Comparison of ENCODE assay signal across 22 cellular contexts in the genomic region with DNA sequence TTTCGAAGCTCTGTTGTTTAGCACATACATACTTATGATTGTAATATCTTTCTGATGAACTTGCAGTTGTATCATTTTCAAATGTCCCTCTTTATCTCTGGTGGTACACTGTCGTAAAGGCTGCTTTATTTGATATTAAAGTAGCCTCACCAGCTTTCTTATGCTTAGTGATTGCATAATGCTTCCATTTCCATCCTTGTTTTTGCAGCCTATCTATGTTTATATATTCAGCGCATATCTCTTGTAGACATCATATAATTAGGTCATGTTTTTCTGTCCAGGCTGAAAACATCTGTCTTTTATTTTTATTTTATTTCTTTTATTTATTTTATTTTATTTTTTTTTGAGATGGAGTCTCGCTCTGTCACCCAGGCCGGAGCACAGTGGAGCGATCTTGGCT. TPM values are rescaled to one million over a fixed set of nuclear protein-coding genes. Genes with fewer than 3 reads are reported as not detected.
DNase-seq lines count a peak whose midpoint lies in the region; ATAC-seq, FAIRE-seq and TF ChIP-seq lines count a peak whose summit lies in the region.
"Had no signal": no experiment of that assay in that cellular context is flagged by ENCODE, and none has a peak within 500 bp of the region (broad histone marks: within the 10 kb centered on the region; RNA-seq: fewer than 3 reads in every experiment).

No MANE protein-coding gene starts in this region.

- TF ChIP-seq RAD21 in SK-N-SH (IDR thresholded peaks at IDR 0.05; ENCODE audit: low read length), result no peak

- CTCF ChIA-PET in SK-N-SH (lab: Yijun Ruan, JAX), result no interaction called here

- H3K9ac ChIP-seq in SK-N-SH (no peak overlapping the region), smooth muscle cell (ENCODE audit: low read depth) (no peak overlapping the region)
- H3K9ac ChIP-seq: BLaER1, GM23248 had no signal

- peak overlapping the region in 1 of 2 experiments; percentile 45; a peak in 1 of 4 replicates for H3K27ac ChIP-seq in SK-N-SH (ENCODE audit: low read depth in 2 of 2, low read length in 1 of 2)
- no peak overlapping the region for H3K27ac ChIP-seq in smooth muscle cell (ENCODE audit: low read depth)
- no peak overlapping the region for H3K27ac ChIP-seq in pancreas
- H3K27ac ChIP-seq: 22Rv1, BLaER1, C4-2B, GM23248 had no signal

- DNase-seq in SK-N-SH (no peak), amniotic epithelial cell (ENCODE audit: low read depth) (peak; percentile 26), hepatic stellate cell (ENCODE audit: low spot score) (peak; percentile 35), smooth muscle cell (lab: John Stamatoyannopoulos, UW; ENCODE audit: unreplicated experiment) (no peak), pancreas (no peak)
- DNase-seq: Caco-2; CD4-positive, CD25-positive, alpha-beta regulatory T cell; CD8-positive, alpha-beta T cell; DMS153; DND-41; GM23248; H7; HCEC 1CT had no signal

- FAIRE-seq in pancreas (lab: Jason Lieb, UNC), result no peak
- FAIRE-seq: A204.1, G401.6, GM12892, H1 had no signal

- no peaks in the 10 kb centered on the region for H3K79me2 ChIP-seq in SK-N-SH (ENCODE audit: insufficient read depth)
- H3K79me2 ChIP-seq in smooth muscle cell (ENCODE audit: low read depth), result no peaks in the 10 kb centered on the region

- H4K20me1 ChIP-seq in SK-N-SH (ENCODE audit: insufficient read depth), result no peaks in the 10 kb centered on the region
- no peaks in the 10 kb centered on the region for H4K20me1 ChIP-seq in smooth muscle cell (ENCODE audit: low read depth)
- H4K20me1 ChIP-seq: BLaER1 had no signal

- H3F3A ChIP-seq in SK-N-SH (replicated peaks; ENCODE audit: insufficient read depth), result no peaks in the 10 kb centered on the region
- no peaks in the 10 kb centered on the region for H3F3A ChIP-seq in smooth muscle cell (ENCODE audit: low read depth)

- 89% methylated on average over 6 of the region's 6 CpGs for WGBS in SK-N-SH (ENCODE audit: low lambda C conversion rate)
- WGBS in smooth muscle cell (ENCODE audit: low lambda C conversion rate), result 99% methylated on average over 6 of the region's 6 CpGs
- 96% methylated on average over 6 of the region's 6 CpGs for WGBS in pancreas, 2 donors

- TF ChIP-seq CTCF in SK-N-SH (IDR thresholded peaks at IDR 0.05) (no peak), smooth muscle cell (IDR thresholded peaks at IDR 0.05; ENCODE audit: borderline replicate concordance, insufficient read depth, poor library complexity, severe bottlenecking) (no peak), pancreas (IDR thresholded peaks at IDR 0.05) (no peak)

- H3K4me3 ChIP-seq in SK-N-SH (ENCODE audit: low read depth in 2 of 2, low read length in 1 of 2) (no peak overlapping the region), smooth muscle cell (no peak overlapping the region), pancreas (no peak overlapping the region)
- H3K4me3 ChIP-seq: BLaER1, GM23248 had no signal

- H3K36me3 ChIP-seq in SK-N-SH (replicated peaks in 1 of 2; ENCODE audit: control insufficient read depth in 1 of 2, insufficient read depth in 2 of 2, low read length in 1 of 2) (peaks cover 9 to 31% of the 10 kb centered on the region in 2 experiments), smooth muscle cell (ENCODE audit: low read depth) (no peaks in the 10 kb centered on the region), pancreas (peaks cover 0 to 23% (median 13%) of the 10 kb centered on the region in 3 donors)

- POLR2A ChIA-PET in SK-N-SH (lab: Yijun Ruan, JAX), result interaction anchor here (0.8 kb wide), 1 partner anchor 46 kb away, joined by 3 read pairs; the partner anchor contains the start of gene ALDH2

- H3K4me1 ChIP-seq in SK-N-SH (ENCODE audit: control insufficient read depth in 1 of 2, insufficient read depth in 2 of 2, low read depth in 1 of 2, low read length in 1 of 2) (no peaks in the 10 kb centered on the region), smooth muscle cell (ENCODE audit: low read depth) (no peaks in the 10 kb centered on the region), pancreas (no peaks in the 10 kb centered on the region)
- H3K4me1 ChIP-seq: BLaER1, Caco-2 had no signal

- ATAC-seq in SK-N-SH treated with all-trans-retinoic acid at 6 μM for 48 hours, result no peak
- ATAC-seq in pancreas, result no peak
- ATAC-seq in GM21529 (IDR thresholded peaks at IDR 0.05; ENCODE audit: unreplicated experiment), result no peak
- ATAC-seq: CD8-positive, alpha-beta T cell had no signal

- H3K9me3 ChIP-seq in SK-N-SH, result no peaks in the 10 kb centered on the region
- H3K9me3 ChIP-seq in smooth muscle cell (replicated peaks; ENCODE audit: low read depth), result no peaks in the 10 kb centered on the region
- no peaks in the 10 kb centered on the region for H3K9me3 ChIP-seq in pancreas
- H3K9me3 ChIP-seq: Caco-2 had no signal

- H2AFZ ChIP-seq in SK-N-SH (ENCODE audit: low read depth), result no peak overlapping the region
- H2AFZ ChIP-seq in smooth muscle cell (ENCODE audit: low read depth), result no peak overlapping the region
- H2AFZ ChIP-seq: GM23248 had no signal

- H3K9me2 ChIP-seq in SK-N-SH, result no peaks in the 10 kb centered on the region

- TF ChIP-seq EP300 in SK-N-SH (IDR thresholded peaks at IDR 0.05; ENCODE audit: borderline replicate concordance in 1 of 2, low read depth in 1 of 2, low read length in 1 of 2), result no peak

- H3K27me3 ChIP-seq in SK-N-SH (ENCODE audit: insufficient read depth) (no peaks in the 10 kb centered on the region), smooth muscle cell (ENCODE audit: low read depth) (no peaks in the 10 kb centered on the region), pancreas (no peaks in the 10 kb centered on the region)
- H3K27me3 ChIP-seq: BLaER1 had no signal

- intact Hi-C loops in pancreas (cut with DNase I), result no loop called here

- H3K4me2 ChIP-seq in SK-N-SH, result no peak overlapping the region
- H3K4me2 ChIP-seq in smooth muscle cell, result no peak overlapping the region
- H3K4me2 ChIP-seq: BLaER1 had no signal

TF ChIP-seq in SK-N-SH treated with all-trans-retinoic acid at 6 μM for 48 hours, 23 proteins besides CTCF, POLR2A, EP300 and RAD21:
- TF ChIP-seq ZNF8 (CRISPR knock-in tag; IDR thresholded peaks at IDR 0.05) (no peak), TCF4 (CRISPR knock-in tag; IDR thresholded peaks at IDR 0.05; ENCODE audit: borderline replicate concordance) (peak; percentile 53; the same call in 1 of the 2 replicates), SNAI2 (CRISPR knock-in tag; IDR thresholded peaks at IDR 0.05) (no peak)

TF ChIP-seq in SK-N-SH, 30 proteins besides CTCF, POLR2A, EP300 and RAD21:
- no peak for TF ChIP-seq CHD2 (IDR thresholded peaks at IDR 0.05; ENCODE audit: low read length, partially characterized antibody)
- TF ChIP-seq, protein P1, sequence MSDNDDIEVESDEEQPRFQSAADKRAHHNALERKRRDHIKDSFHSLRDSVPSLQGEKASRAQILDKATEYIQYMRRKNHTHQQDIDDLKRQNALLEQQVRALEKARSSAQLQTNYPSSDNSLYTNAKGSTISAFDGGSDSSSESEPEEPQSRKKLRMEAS (IDR thresholded peaks at IDR 0.05; ENCODE audit: low read depth), result no peak
TF ChIP-seq in SK-N-SH: peak in this region for 0.

RNA-seq across cellular contexts. Expression of gene ACAD10, which starts 34.6 kb away (rescaled TPM):
- polyA plus RNA-seq in SK-N-SH (2012; rRNA removed), result 24.6 and 29.0 TPM in 2 replicates
- polyA plus RNA-seq in SK-N-SH (2012; cell fraction: cytosol; rRNA removed), result 9.5 and 13.2 TPM in 2 replicates
- polyA plus RNA-seq in SK-N-SH (2012; cell fraction: nucleus; rRNA removed), result 112 and 115 TPM in 2 replicates
- total RNA-seq in smooth muscle cell, result 14.9 and 15.0 TPM in 2 replicates
- 13.4 and 16.6 TPM in 2 replicates for polyA plus RNA-seq in smooth muscle cell
- total RNA-seq in pancreas, result 10 to 100 TPM in 5 of 6 donors, 1 to 10 TPM in 1; 8.6 to 25.4 (median 14.9) TPM
- 10 to 100 TPM; 28.3 to 32.4 TPM for polyA plus RNA-seq in pancreas

RNA-seq across cellular contexts. Expression of gene BRAP, which starts 34.7 kb away (rescaled TPM):
- polyA plus RNA-seq in SK-N-SH (2012; rRNA removed) (11.4 and 11.7 TPM in 2 replicates), smooth muscle cell (16.4 and 20.4 TPM in 2 replicates), pancreas (1 to 10 TPM; 3.8 to 7.3 TPM)
- 13.8 and 14.4 TPM in 2 replicates for polyA plus RNA-seq in SK-N-SH (2012; cell fraction: cytosol; rRNA removed)
- 10.4 and 12.4 TPM in 2 replicates for polyA plus RNA-seq in SK-N-SH (2012; cell fraction: nucleus; rRNA removed)
- total RNA-seq in smooth muscle cell (17.7 and 18.8 TPM in 2 replicates), pancreas (1 to 10 TPM; 5.9 to 9.8 (median 7.7) TPM)

RNA-seq across cellular contexts. Expression of gene ALDH2, which starts 46.3 kb away (rescaled TPM):
- polyA plus RNA-seq in SK-N-SH (2012; rRNA removed) (60.4 and 67.5 TPM in 2 replicates), smooth muscle cell (54.6 and 75.3 TPM in 2 replicates), pancreas (10 to 100 TPM; 22.3 to 37.3 TPM)
- polyA plus RNA-seq in SK-N-SH (2012; cell fraction: cytosol; rRNA removed), result 48.3 and 62.1 TPM in 2 replicates
- polyA plus RNA-seq in SK-N-SH (2012; cell fraction: nucleus; rRNA removed), result 45.4 and 55.7 TPM in 2 replicates
- total RNA-seq in smooth muscle cell (17.0 and 30.5 TPM in 2 replicates), pancreas (10 to 100 TPM; 33.7 to 80.2 (median 45.3) TPM)

Comparison
In these comparisons a context has a peak if more than half of its experiments do, and no peak if none do; other contexts are left out.
1. DNase-seq: peak in amniotic epithelial cell (single experiment) and hepatic stellate cell (single experiment); none in SK-N-SH (single experiment), smooth muscle cell (single experiment) and pancreas (0 of 6).